Comparison of ENCODE assay signal across 25 cellular contexts in genomic region chrX:114087543-114087942, GRCh38.
"Had no signal": no experiment of that assay in that cellular context is flagged by ENCODE, and none has a peak within 500 bp of the region (broad histone marks: within the 10 kb centered on the region; RNA-seq: fewer than 3 reads in every experiment).

No MANE protein-coding gene starts in this region.

- H3K4me1 Mint-ChIP-seq: naive thymus-derived CD4-positive, alpha-beta T cell; stimulated activated naive B cell treated with anti-CD40 and anti-IgM and Interleukin-4, amounts not matched to agents 10 μg/mL and 1 μg/mL and 100 μg/mL, for 72 hours had no signal

- H3K4me1 ChIP-seq: left ventricle myocardium inferior, right atrium auricular region, stomach, testis, thyroid gland, transverse colon, upper lobe of left lung, vagina had no signal

- H3K4me3 ChIP-seq: left ventricle myocardium inferior, lung, mucosa of descending colon, ovary, right atrium auricular region, skin epidermis, stomach, testis, thyroid gland, transverse colon, upper lobe of left lung, vagina had no signal

- H3K27ac ChIP-seq: left ventricle myocardium inferior, ovary, right atrium auricular region, skin epidermis, stomach, testis, thyroid gland, transverse colon, upper lobe of left lung, vagina had no signal

- H3K27me3 Mint-ChIP-seq: naive thymus-derived CD4-positive, alpha-beta T cell; natural killer cell treated with Interleukin-12 subunit alpha and Interleukin-12 subunit beta and Interleukin-15 and Interleukin-18, amount 100 ng/mL, for 72 hours; progenitor cell of endocrine pancreas had no signal

- ATAC-seq: mucosa of descending colon; naive thymus-derived CD4-positive, alpha-beta T cell; natural killer cell treated with Interleukin-12 subunit alpha and Interleukin-12 subunit beta and Interleukin-15 and Interleukin-18, amount 100 ng/mL, for 72 hours; sciatic nerve; stimulated activated naive B cell treated with anti-CD40 and anti-IgM and Interleukin-4, amounts not matched to agents 10 μg/mL and 1 μg/mL and 100 μg/mL, for 72 hours; stimulated activated naive CD8-positive, alpha-beta T cell treated with anti-CD3 and anti-CD28 coated beads, Interleukin-15, Interleukin-2, amounts not matched to agents 100 U/mL and 50 U/mL, for 24 hours had no signal

- DNase-seq: hypothalamus; islet precursor cell; left ventricle myocardium inferior; midbrain; mucosa of descending colon; naive thymus-derived CD4-positive, alpha-beta T cell; ovary; stimulated activated CD4-positive, alpha-beta T cell treated with anti-CD3 and anti-CD28 coated beads, Interleukin-12 subunit alpha, Interleukin-12 subunit beta, amount 100 ng/mL, for 4 hours; stimulated activated CD4-positive, alpha-beta T cell treated with anti-CD3 and anti-CD28 coated beads, Interleukin-15, amount 100 ng/mL, for 24 hours; stimulated activated CD4-positive, alpha-beta T cell treated with anti-CD3 and anti-CD28 coated beads, Interleukin-2, amount 100 ng/mL, for 24 hours; stimulated activated CD4-positive, alpha-beta T cell treated with anti-CD3 and anti-CD28 coated beads, Interleukin-4, amount 100 ng/mL, for 1 hour; stimulated activated naive B cell treated with anti-CD40 and anti-IgM and Interleukin-4, amounts not matched to agents 10 μg/mL and 1 μg/mL and 100 μg/mL, for 72 hours; stimulated activated naive CD8-positive, alpha-beta T cell treated with anti-CD3 and anti-CD28 coated beads, Interleukin-15, Interleukin-2, amounts not matched to agents 100 U/mL and 50 U/mL, for 24 hours; stomach; testis; thyroid gland; transverse colon; upper lobe of left lung had no signal

- H3K9me3 ChIP-seq: mucosa of descending colon, ovary, testis, thyroid gland, transverse colon, upper lobe of left lung had no signal

- H3K4me3 Mint-ChIP-seq: naive thymus-derived CD4-positive, alpha-beta T cell; natural killer cell treated with Interleukin-12 subunit alpha and Interleukin-12 subunit beta and Interleukin-15 and Interleukin-18, amount 100 ng/mL, for 72 hours; stimulated activated naive B cell treated with anti-CD40 and anti-IgM and Interleukin-4, amounts not matched to agents 10 μg/mL and 1 μg/mL and 100 μg/mL, for 72 hours had no signal

- H3K27me3 ChIP-seq: ovary, right atrium auricular region, testis, thyroid gland, transverse colon, upper lobe of left lung, vagina had no signal

- H3K27ac Mint-ChIP-seq: naive thymus-derived CD4-positive, alpha-beta T cell; natural killer cell treated with Interleukin-12 subunit alpha and Interleukin-12 subunit beta and Interleukin-15 and Interleukin-18, amount 100 ng/mL, for 72 hours; progenitor cell of endocrine pancreas; stimulated activated naive B cell treated with anti-CD40 and anti-IgM and Interleukin-4, amounts not matched to agents 10 μg/mL and 1 μg/mL and 100 μg/mL, for 72 hours had no signal

- H3K36me3 ChIP-seq: left ventricle myocardium inferior, ovary, right atrium auricular region, stomach, thyroid gland, transverse colon, upper lobe of left lung, vagina had no signal

- H3K36me3 Mint-ChIP-seq: naive thymus-derived CD4-positive, alpha-beta T cell had no signal

- H3K9me3 Mint-ChIP-seq: natural killer cell treated with Interleukin-12 subunit alpha and Interleukin-12 subunit beta and Interleukin-15 and Interleukin-18, amount 100 ng/mL, for 72 hours had no signal
